In genomic region chr11:67954251-67954650, GRCh38 we compare ENCODE assay signal across 8 cellular contexts. TPM values are rescaled to one million over a fixed set of nuclear protein-coding genes. Genes with fewer than 3 reads are reported as not detected.
DNase-seq lines count a peak whose midpoint lies in the region; ATAC-seq and TF ChIP-seq lines count a peak whose summit lies in the region.
"Not testable (repeated sequence)": the region's sequence is repeated elsewhere in the genome, so short reads cannot be mapped to it uniquely, and the experiment has no call there.
"Had no signal": no experiment of that assay in that cellular context is flagged by ENCODE, and none has a peak within 500 bp of the region (broad histone marks: within the 10 kb centered on the region; RNA-seq: fewer than 3 reads in every experiment).

No MANE protein-coding gene starts in this region.

- CTCF ChIA-PET in Calu3 (lab: Charles Lee): not testable (repeated sequence)
- CTCF ChIA-PET in WTC11 (lab: Charles Lee): interaction anchor here (2.0 kb wide), 1 partner anchor 107 kb away, joined by 12 read pairs; no protein-coding TSS in a partner anchor

- H3K27me3 ChIP-seq in endodermal cell (ENCODE audit: control insufficient read depth, insufficient read depth, low read length, poor library complexity, severe bottlenecking): peaks cover 17% of the 10 kb centered on the region

- H3K4me3 ChIP-seq in endodermal cell (ENCODE audit: low read length): not testable (repeated sequence)

- POLR2A ChIA-PET in WTC11 (lab: Charles Lee); activated naive CD8-positive, alpha-beta T cell treated with anti-CD3 and anti-CD28 coated beads, Interleukin-2, amount 10 ng/mL, durations not matched to agents 7 days and 5 days (lab: Charles Lee): not testable (repeated sequence)

- H3K27ac Mint-ChIP-seq in Calu3 (ENCODE audit: unreplicated experiment); WTC11; endodermal cell; natural killer cell; stimulated activated effector memory CD8-positive, alpha-beta T cell treated with anti-CD3 and anti-CD28 coated beads, Interleukin-12 subunit alpha, Interleukin-12 subunit beta, amount 100 ng/mL, for 72 hours: not testable (repeated sequence)
- H3K27ac Mint-ChIP-seq in activated naive CD8-positive, alpha-beta T cell treated with anti-CD3 and anti-CD28 coated beads, Interleukin-2, amount 10 ng/mL, durations not matched to agents 7 days and 5 days: peak overlapping the region; percentile 42

- H3K9me3 Mint-ChIP-seq in Calu3 (ENCODE audit: low read depth, unreplicated experiment); WTC11; activated T-cell treated with anti-CD3 and anti-CD28 coated beads, Interleukin-2, amount 50 U/mL, for 4 hours; activated naive CD8-positive, alpha-beta T cell treated with anti-CD3 and anti-CD28 coated beads, Interleukin-2, amount 10 ng/mL, durations not matched to agents 7 days and 5 days; endodermal cell; natural killer cell; stimulated activated effector memory CD8-positive, alpha-beta T cell treated with anti-CD3 and anti-CD28 coated beads, Interleukin-12 subunit alpha, Interleukin-12 subunit beta, amount 100 ng/mL, for 72 hours: not testable (repeated sequence)

- not testable (repeated sequence) for H3K27ac ChIP-seq in endodermal cell (ENCODE audit: low read depth, low read length)

- not testable (repeated sequence) for ATAC-seq in WTC11; activated T-cell treated with anti-CD3 and anti-CD28 coated beads, Interleukin-2, amount 50 U/mL, for 4 hours; activated naive CD8-positive, alpha-beta T cell treated with anti-CD3 and anti-CD28 coated beads, Interleukin-2, amount 10 ng/mL, durations not matched to agents 7 days and 5 days (ENCODE audit: low read depth); natural killer cell; stimulated activated effector memory CD8-positive, alpha-beta T cell treated with anti-CD3 and anti-CD28 coated beads, Interleukin-12 subunit alpha, Interleukin-12 subunit beta, amount 100 ng/mL, for 72 hours

- H3K4me1 ChIP-seq in endodermal cell (ENCODE audit: control insufficient read depth, insufficient read depth, low read length): not testable (repeated sequence)

- H3K4me3 Mint-ChIP-seq in Calu3 (ENCODE audit: low read depth, unreplicated experiment): peak overlapping the region; percentile 94
- peak overlapping the region; percentile 78 for H3K4me3 Mint-ChIP-seq in WTC11
- peak overlapping the region; percentile 80 for H3K4me3 Mint-ChIP-seq in activated T-cell treated with anti-CD3 and anti-CD28 coated beads, Interleukin-2, amount 50 U/mL, for 4 hours
- H3K4me3 Mint-ChIP-seq in activated naive CD8-positive, alpha-beta T cell treated with anti-CD3 and anti-CD28 coated beads, Interleukin-2, amount 10 ng/mL, durations not matched to agents 7 days and 5 days: peak overlapping the region; percentile 69
- H3K4me3 Mint-ChIP-seq in endodermal cell: peak overlapping the region; percentile 65
- H3K4me3 Mint-ChIP-seq in natural killer cell: peak overlapping the region; percentile 78
- H3K4me3 Mint-ChIP-seq in stimulated activated effector memory CD8-positive, alpha-beta T cell treated with anti-CD3 and anti-CD28 coated beads, Interleukin-12 subunit alpha, Interleukin-12 subunit beta, amount 100 ng/mL, for 72 hours: peak overlapping the region; percentile 80

- TF ChIP-seq CTCF in Calu3 (IDR thresholded peaks at IDR 0.05; ENCODE audit: unreplicated experiment); WTC11 (IDR thresholded peaks at IDR 0.05); endodermal cell (conservative IDR thresholded peaks at IDR 0.05); natural killer cell (IDR thresholded peaks at IDR 0.05): not testable (repeated sequence)

- H3K9ac ChIP-seq in endodermal cell (ENCODE audit: extremely low read depth, low read length, poor library complexity, severe bottlenecking): not testable (repeated sequence)

- WGBS in endodermal cell (ENCODE audit: insufficient coverage in 1 of 2, insufficient read length in 1 of 2), 2 experiments: 70 to 94% methylated on average over 2 to 14 of the region's 14 CpGs

- peaks cover 75% of the 10 kb centered on the region for H3K27me3 Mint-ChIP-seq in Calu3 (ENCODE audit: unreplicated experiment)
- H3K27me3 Mint-ChIP-seq in WTC11 (ENCODE audit: low read depth): peaks cover 42% of the 10 kb centered on the region
- H3K27me3 Mint-ChIP-seq in activated T-cell treated with anti-CD3 and anti-CD28 coated beads, Interleukin-2, amount 50 U/mL, for 4 hours (ENCODE audit: low read depth): peaks cover 22% of the 10 kb centered on the region
- peaks cover 36% of the 10 kb centered on the region for H3K27me3 Mint-ChIP-seq in activated naive CD8-positive, alpha-beta T cell treated with anti-CD3 and anti-CD28 coated beads, Interleukin-2, amount 10 ng/mL, durations not matched to agents 7 days and 5 days
- H3K27me3 Mint-ChIP-seq in endodermal cell (ENCODE audit: insufficient read depth): peaks cover 41% of the 10 kb centered on the region
- H3K27me3 Mint-ChIP-seq in natural killer cell (ENCODE audit: low read depth in 2 of 2): peaks cover 24 to 25% of the 10 kb centered on the region in 2 donors

- H3K9me3 ChIP-seq in endodermal cell (ENCODE audit: control insufficient read depth, low read length): not testable (repeated sequence)

- not testable (repeated sequence) for H3K4me1 Mint-ChIP-seq in Calu3 (ENCODE audit: low read depth, unreplicated experiment); activated T-cell treated with anti-CD3 and anti-CD28 coated beads, Interleukin-2, amount 50 U/mL, for 4 hours (ENCODE audit: low read depth); activated naive CD8-positive, alpha-beta T cell treated with anti-CD3 and anti-CD28 coated beads, Interleukin-2, amount 10 ng/mL, durations not matched to agents 7 days and 5 days; endodermal cell; natural killer cell
- H3K4me1 Mint-ChIP-seq in WTC11: peaks cover 37% of the 10 kb centered on the region
- peaks cover 22% of the 10 kb centered on the region for H3K4me1 Mint-ChIP-seq in stimulated activated effector memory CD8-positive, alpha-beta T cell treated with anti-CD3 and anti-CD28 coated beads, Interleukin-12 subunit alpha, Interleukin-12 subunit beta, amount 100 ng/mL, for 72 hours

- not testable (repeated sequence) for DNase-seq in Calu3; WTC11 (ENCODE audit: low spot score); activated T-cell treated with anti-CD3 and anti-CD28 coated beads, Interleukin-2, amount 50 U/mL, for 4 hours; activated naive CD8-positive, alpha-beta T cell treated with anti-CD3 and anti-CD28 coated beads, Interleukin-2, amount 10 ng/mL, durations not matched to agents 7 days and 5 days; endodermal cell; natural killer cell; stimulated activated effector memory CD8-positive, alpha-beta T cell treated with anti-CD3 and anti-CD28 coated beads, Interleukin-12 subunit alpha, Interleukin-12 subunit beta, amount 100 ng/mL, for 72 hours (ENCODE audit: low spot score in 2 of 2)

- intact Hi-C loops in Calu3 (cut with micrococcal nuclease; ENCODE audit: unreplicated experiment); natural killer cell (cut with micrococcal nuclease): not testable (repeated sequence)

- H3K36me3 Mint-ChIP-seq in Calu3 (ENCODE audit: insufficient read depth, unreplicated experiment): peaks cover 14% of the 10 kb centered on the region
- H3K36me3 Mint-ChIP-seq in WTC11; activated T-cell treated with anti-CD3 and anti-CD28 coated beads, Interleukin-2, amount 50 U/mL, for 4 hours (ENCODE audit: insufficient read depth); activated naive CD8-positive, alpha-beta T cell treated with anti-CD3 and anti-CD28 coated beads, Interleukin-2, amount 10 ng/mL, durations not matched to agents 7 days and 5 days; endodermal cell (ENCODE audit: low read depth); natural killer cell; stimulated activated effector memory CD8-positive, alpha-beta T cell treated with anti-CD3 and anti-CD28 coated beads, Interleukin-12 subunit alpha, Interleukin-12 subunit beta, amount 100 ng/mL, for 72 hours: not testable (repeated sequence)

- not testable (repeated sequence) for H3K36me3 ChIP-seq in endodermal cell (ENCODE audit: control insufficient read depth, insufficient read depth, low read length)

- not testable (repeated sequence) for BruUV-seq in Calu3 (replicated peaks; lab: Mats Ljungman, UMichigan)

RNA-seq across cellular contexts. Expression of gene UNC93B1, which starts 49.6 kb away (rescaled TPM):
- total RNA-seq in Calu3 (2022) (71.2 and 92.6 TPM in 2 replicates), WTC11 (2021) (27.7 to 29.7 TPM (median 27.9 TPM) in 3 replicates), endodermal cell (10 to 100 TPM; 27.1 to 32.0 TPM), natural killer cell (10 to 100 TPM; 26.6 to 44.3 (median 39.7) TPM)
- total RNA-seq in activated T-cell treated with anti-CD3 and anti-CD28 coated beads, Interleukin-2, amount 50 U/mL, for 4 hours: 10 to 100 TPM; 12.8 to 15.6 (median 14.1) TPM
- total RNA-seq in activated naive CD8-positive, alpha-beta T cell treated with anti-CD3 and anti-CD28 coated beads, Interleukin-2, amount 10 ng/mL, durations not matched to agents 7 days and 5 days: 10 to 100 TPM; 35.1 to 42.6 TPM
- polyA plus RNA-seq in endodermal cell (2013, experiment 1 of 2): 13.6 TPM
- polyA plus RNA-seq in endodermal cell (2013, experiment 2 of 2): 10.8 TPM

RNA-seq across cellular contexts. Expression of gene ALDH3B1, which starts 55.9 kb away (rescaled TPM):
- total RNA-seq in Calu3 (2022) (41.6 and 68.2 TPM in 2 replicates), WTC11 (2021) (0.30 to 0.53 TPM (median 0.46 TPM) in 3 replicates), endodermal cell (under 1 TPM in 1 of 2 donors, not detected in 1; 0.11 TPM), natural killer cell (1 to 10 TPM; 2.4 to 9.0 (median 4.0) TPM)
- under 1 TPM in 2 of 3 donors, not detected in 1; 0.08 to 0.15 TPM for total RNA-seq in activated T-cell treated with anti-CD3 and anti-CD28 coated beads, Interleukin-2, amount 50 U/mL, for 4 hours
- under 1 TPM; 0.45 to 0.61 TPM for total RNA-seq in activated naive CD8-positive, alpha-beta T cell treated with anti-CD3 and anti-CD28 coated beads, Interleukin-2, amount 10 ng/mL, durations not matched to agents 7 days and 5 days
- polyA plus RNA-seq in endodermal cell (2013, experiment 1 of 2): 0.64 TPM
- 0.41 TPM for polyA plus RNA-seq in endodermal cell (2013, experiment 2 of 2)
- total RNA-seq: CD4-positive, CD25-positive, alpha-beta regulatory T cell had no signal
- polyA plus RNA-seq: CD4-positive, CD25-positive, alpha-beta regulatory T cell had no signal
